18 cellular contexts compared by ENCODE assay signal in the genomic region with DNA sequence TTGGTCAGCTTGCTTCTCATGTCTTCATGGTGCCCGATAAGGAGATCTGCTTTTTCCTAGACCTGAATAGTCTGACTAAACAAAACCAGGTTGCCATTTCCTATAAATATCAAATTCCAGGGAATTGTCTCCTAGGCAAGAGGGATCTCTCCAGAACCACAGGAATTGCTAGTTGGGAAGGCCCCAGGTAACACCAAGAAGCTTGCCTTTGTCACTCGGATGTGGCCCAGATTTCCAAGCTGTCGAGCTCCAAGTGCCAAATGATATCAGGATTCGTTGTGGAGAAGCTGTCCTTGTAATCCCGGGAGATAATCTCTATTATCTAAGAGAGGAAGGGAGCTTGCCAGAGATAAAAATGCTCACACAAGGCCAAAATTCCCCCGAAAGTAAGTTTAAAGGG.
DNase-seq lines count a peak whose midpoint lies in the region; FAIRE-seq and TF ChIP-seq lines count a peak whose summit lies in the region.
"Had no signal": no experiment of that assay in that cellular context is flagged by ENCODE, and none has a peak within 500 bp of the region (broad histone marks: within the 10 kb centered on the region; RNA-seq: fewer than 3 reads in every experiment).

No MANE protein-coding gene starts in this region.

- no peak overlapping the region for H2AK5ac ChIP-seq in mesendoderm (ENCODE audit: low read length)

- H3K23ac ChIP-seq in mesendoderm (ENCODE audit: low read length) = no peak overlapping the region

- no peaks in the 10 kb centered on the region for H3K4me1 ChIP-seq in mesendoderm (ENCODE audit: control insufficient read depth, low read depth, low read length)

- no peak overlapping the region for H3K18ac ChIP-seq in mesendoderm (ENCODE audit: low read length)

- DNase-seq in AG10803 (ENCODE audit: low read depth) (peak; percentile 51), NCI-H2029 (lab: John Stamatoyannopoulos, UW) (peak; percentile 58), RCC 7860 (ENCODE audit: low spot score) (peak; percentile 26), mesendoderm (peak; percentile 86), SW 1271 (lab: John Stamatoyannopoulos, UW) (no peak), inferior parietal cortex (ENCODE audit: extremely low spot score) (no peak)
- DNase-seq in effector CD8-positive, alpha-beta T cell (lab: John Stamatoyannopoulos, UW) = no peak
- DNase-seq: CD8-positive, alpha-beta memory T cell; DMS79 treated with DMSO at 0.1 percent for 48 hours; H9; IMR-90; MG63; NCI-H1048; NCI-H1436 treated with DMSO at 0.1 percent for 48 hours; NCI-H2081 treated with DMSO at 0.1 percent for 48 hours; NCI-H345; NCI-H526 had no signal

- H3K36me3 ChIP-seq in mesendoderm (ENCODE audit: control insufficient read depth, insufficient read depth, low read length) = no peaks in the 10 kb centered on the region
- H3K36me3 ChIP-seq: MG63 had no signal

- H3K9ac ChIP-seq in mesendoderm (ENCODE audit: low read length) = no peak overlapping the region

- no peak overlapping the region for H2BK5ac ChIP-seq in mesendoderm (ENCODE audit: low read length)

- H3K4me3 ChIP-seq in AG10803 (ENCODE audit: low read length) = no peak overlapping the region
- H3K4me3 ChIP-seq in mesendoderm (ENCODE audit: low read length) = no peak overlapping the region
- H3K4me3 ChIP-seq: MG63 had no signal

- H3K27ac ChIP-seq in mesendoderm (ENCODE audit: low read depth, low read length) = peak overlapping the region; percentile 49

- H3K4me2 ChIP-seq in mesendoderm (ENCODE audit: low read length) = no peak overlapping the region

- no peak overlapping the region for H4K5ac ChIP-seq in mesendoderm (ENCODE audit: low read length)

- no peaks in the 10 kb centered on the region for H3K27me3 ChIP-seq in mesendoderm (ENCODE audit: insufficient read depth, low read length, poor library complexity)
- H3K27me3 ChIP-seq: MG63 had no signal

- no peak overlapping the region for H2BK15ac ChIP-seq in mesendoderm (replicated peaks; ENCODE audit: low read depth)

- H3K79me1 ChIP-seq in mesendoderm (ENCODE audit: low read length) = no peaks in the 10 kb centered on the region

- no peak overlapping the region for H2BK120ac ChIP-seq in mesendoderm (ENCODE audit: low read depth, low read length)

- WGBS in mesendoderm (ENCODE audit: extremely low coverage, insufficient coverage, low lambda C conversion rate) = no CpG with 5 or more reads among the region's 6 CpGs

- no peak overlapping the region for H3K56ac ChIP-seq in mesendoderm (ENCODE audit: low read length)

- H3K79me2 ChIP-seq in mesendoderm (ENCODE audit: control insufficient read depth, insufficient read depth, low read length) = no peaks in the 10 kb centered on the region

- no peak for FAIRE-seq in RCC 7860 (lab: Jason Lieb, UNC)
- FAIRE-seq: HTR-8/SVneo had no signal

- no peak overlapping the region for H3K4ac ChIP-seq in mesendoderm (ENCODE audit: low read depth, low read length)

- no peak for TF ChIP-seq CTCF in AG10803 (conservative IDR thresholded peaks at IDR 0.05; ENCODE audit: low read length)

- H4K8ac ChIP-seq in mesendoderm (ENCODE audit: low read depth, low read length) = no peak overlapping the region

Comparison
In these comparisons a context has a peak if more than half of its experiments do, and no peak if none do; other contexts are left out.
1. DNase-seq: peak in AG10803 (single experiment), NCI-H2029 (single experiment), RCC 7860 (single experiment) and mesendoderm (single experiment); none in SW 1271 (0 of 2), effector CD8-positive, alpha-beta T cell (single experiment) and inferior parietal cortex (single experiment).